In the genomic region with DNA sequence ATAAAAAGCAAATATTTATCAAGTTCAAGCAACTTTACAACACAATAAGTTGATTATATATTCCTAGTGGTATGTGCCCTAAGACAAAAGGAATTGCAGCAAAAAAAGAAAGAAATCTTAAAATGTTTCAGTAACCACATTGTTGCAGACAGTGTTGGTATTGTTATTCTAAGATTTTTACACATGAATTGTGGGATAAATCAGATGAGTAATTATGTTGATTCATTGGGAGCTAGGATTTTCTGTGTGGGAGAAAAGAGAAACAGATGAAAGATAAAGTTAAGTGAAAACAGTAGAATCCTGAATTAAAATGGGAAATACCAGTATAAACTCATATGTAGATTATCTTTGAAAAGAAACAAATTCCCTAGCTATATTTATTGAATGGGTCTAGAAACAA, we compare ENCODE assay signal across 13 cellular contexts.
DNase-seq lines count a peak whose midpoint lies in the region; ATAC-seq, FAIRE-seq and TF ChIP-seq lines count a peak whose summit lies in the region.
"Had no signal": no experiment of that assay in that cellular context is flagged by ENCODE, and none has a peak within 500 bp of the region (broad histone marks: within the 10 kb centered on the region; RNA-seq: fewer than 3 reads in every experiment).

No MANE protein-coding gene starts in this region.

- no peaks in the 10 kb centered on the region for H4K20me1 ChIP-seq in keratinocyte (ENCODE audit: control insufficient read depth, extremely low read depth, insufficient read depth, low read length)

- H3K4me3 ChIP-seq in cardiac fibroblast (replicated peaks in 1 of 2; ENCODE audit: low read depth in 2 of 2, low read length in 2 of 2) (no peak overlapping the region), keratinocyte (ENCODE audit: control insufficient read depth in 2 of 3, extremely low read depth in 1 of 3, insufficient read depth in 2 of 3, low read depth in 1 of 3, low read length in 3 of 3) (no peak overlapping the region)

- peak; percentile 65 for DNase-seq in AG08395 (ENCODE audit: low spot score)
- peak; percentile 1 for DNase-seq in HTR-8/SVneo (ENCODE audit: insufficient read length, low spot score)
- DNase-seq in cardiac fibroblast (ENCODE audit: low read depth in 2 of 2): peak; percentile 38 to 80
- DNase-seq in keratinocyte (ENCODE audit: low read depth, low spot score): no peak
- DNase-seq in DMS 273 treated with DMSO at 0.1 percent for 48 hours (lab: John Stamatoyannopoulos, UW): no peak
- no peak for DNase-seq in NCI-H524 (lab: John Stamatoyannopoulos, UW)
- DNase-seq: activated CD4-positive, CD25-positive, alpha-beta regulatory T cell; activated CD8-positive, alpha-beta memory T cell treated with anti-CD3 and anti-CD28 coated beads, Interleukin-2, amount 50 U/mL, for 4 hours; NCI-H1092 treated with DMSO at 0.1 percent for 48 hours; nucleus accumbens; substantia nigra had no signal

- peak overlapping the region; percentile 41 for H3K4me2 ChIP-seq in keratinocyte (ENCODE audit: control insufficient read depth, extremely low read depth, insufficient read depth, low read depth, low read length)

- H3K79me2 ChIP-seq in keratinocyte (ENCODE audit: control insufficient read depth, insufficient read depth, low read length): no peaks in the 10 kb centered on the region

- H3K4me1 ChIP-seq in keratinocyte (ENCODE audit: control insufficient read depth, extremely low read depth, insufficient read depth, low read length): peaks cover 15% of the 10 kb centered on the region

- H3K9me1 ChIP-seq in keratinocyte (ENCODE audit: control insufficient read depth, extremely low read depth, insufficient read depth, low read length): no peaks in the 10 kb centered on the region

- H2AFZ ChIP-seq in keratinocyte (ENCODE audit: control insufficient read depth, low read length): peak overlapping the region; percentile 31

- no peak overlapping the region for H3K9ac ChIP-seq in keratinocyte (ENCODE audit: control insufficient read depth, extremely low read depth, insufficient read depth, low read length)

- no peaks in the 10 kb centered on the region for H3K36me3 ChIP-seq in keratinocyte (ENCODE audit: control insufficient read depth in 2 of 2, extremely low read depth in 1 of 2, insufficient read depth in 2 of 2, low read length in 2 of 2)

- FAIRE-seq in HTR-8/SVneo (lab: Jason Lieb, UNC) (no peak), keratinocyte (lab: Jason Lieb, UNC) (no peak)

- dilution Hi-C loops in keratinocyte (cut with MboI; ENCODE audit: extremely low pct_ligation_motif_present, low sequenced_read_pairs): no loop called here

- TF ChIP-seq CTCF in cardiac fibroblast (IDR thresholded peaks at IDR 0.05; ENCODE audit: low read depth, low read length) (no peak), keratinocyte (optimal IDR thresholded peaks at IDR 0.05 in 1 of 3, IDR thresholded peaks at IDR 0.05 in 1 of 3, conservative IDR thresholded peaks at IDR 0.05 in 1 of 3; ENCODE audit: extremely low read depth in 1 of 3, insufficient read depth in 2 of 3, low read length in 3 of 3) (no peak)

- H3K9me3 ChIP-seq in keratinocyte (ENCODE audit: control insufficient read depth, low read depth, low read length): no peaks in the 10 kb centered on the region

- H3K27ac ChIP-seq in keratinocyte (ENCODE audit: control insufficient read depth, insufficient read depth, low read length): peak overlapping the region; percentile 22

- ATAC-seq in GM21423 (IDR thresholded peaks at IDR 0.05; ENCODE audit: unreplicated experiment) (no peak), HG03175 (IDR thresholded peaks at IDR 0.05; ENCODE audit: unreplicated experiment) (no peak)

- no peaks in the 10 kb centered on the region for H3K27me3 ChIP-seq in keratinocyte (ENCODE audit: control insufficient read depth, extremely low read depth, insufficient read depth, low read length)

Comparison
In these comparisons a context has a peak if more than half of its experiments do, and no peak if none do; other contexts are left out.
1. DNase-seq: peak in AG08395 (single experiment), HTR-8/SVneo (single experiment) and cardiac fibroblast (2 of 2); none in keratinocyte (single experiment), DMS 273 treated with DMSO at 0.1 percent for 48 hours (single experiment) and NCI-H524 (0 of 2).